8 cellular contexts compared by ENCODE assay signal in the genomic region with DNA sequence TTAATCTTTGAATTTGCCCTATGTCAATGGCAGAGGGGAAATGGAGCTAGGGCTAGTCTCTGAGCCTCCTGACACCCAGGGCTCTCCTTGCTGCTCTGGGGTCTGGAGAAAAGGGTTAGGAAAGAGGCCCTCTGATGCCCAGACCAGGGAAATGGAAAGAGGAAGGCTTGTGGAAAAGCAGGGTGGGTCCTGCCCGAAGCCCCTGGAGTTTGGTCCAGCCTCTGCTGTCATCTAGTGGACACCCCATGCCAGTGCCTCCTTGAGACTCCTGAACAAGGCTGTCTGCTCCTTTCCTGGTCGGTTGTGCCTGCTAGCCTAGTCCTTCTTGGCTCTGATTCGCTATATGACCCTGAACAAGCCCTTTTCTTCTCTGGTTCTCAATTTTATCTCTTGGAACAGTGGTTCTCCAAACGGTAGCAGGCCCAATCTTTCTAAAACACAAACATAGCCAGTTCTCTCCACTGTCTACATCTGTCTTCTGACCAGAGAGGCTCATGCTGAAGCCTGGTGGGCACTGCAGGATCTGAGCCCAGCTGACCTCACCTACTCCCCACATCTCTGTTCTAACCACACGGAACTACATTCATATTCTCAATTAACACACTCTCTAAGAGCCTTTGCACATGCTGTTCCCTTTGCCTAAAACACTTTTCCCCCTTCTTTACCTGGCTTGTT. TPM values are rescaled to one million over a fixed set of nuclear protein-coding genes. Genes with fewer than 3 reads are reported as not detected.
DNase-seq lines count a peak whose midpoint lies in the region; ATAC-seq, FAIRE-seq and TF ChIP-seq lines count a peak whose summit lies in the region.

No MANE protein-coding gene starts in this region.

- ATAC-seq in HG02938 (IDR thresholded peaks at IDR 0.05; ENCODE audit: unreplicated experiment), result no peak

- H3K27me3 ChIP-seq in PC-9 (ENCODE audit: insufficient read depth, low read depth) (no peaks in the 10 kb centered on the region), astrocyte (ENCODE audit: insufficient read depth, low read length) (no peaks in the 10 kb centered on the region), right atrium auricular region (no peaks in the 10 kb centered on the region)

- H3F3A ChIP-seq in PC-9 (ENCODE audit: insufficient read depth, low read depth), result peaks cover 4% of the 10 kb centered on the region; the same call in 1 of the 2 replicates

- intact Hi-C loops in PC-9 (cut with micrococcal nuclease; ENCODE audit: unreplicated experiment), result loop anchor here (1.0 to 2.0 kb wide), 5 partner anchors 42 to 202 kb away; a partner anchor contains a TSS

- CTCF ChIA-PET in PC-9 (lab: Charles Lee), result interaction anchor here (0.6 to 0.7 kb wide), 3 partner anchors 42 to 363 kb away, joined by 3 to 7 read pairs (median 3); a partner anchor contains a TSS

- H3K36me3 ChIP-seq in PC-9 (ENCODE audit: low read depth) (no peaks in the 10 kb centered on the region), astrocyte (ENCODE audit: insufficient read depth, low read length) (no peaks in the 10 kb centered on the region), right atrium auricular region (no peaks in the 10 kb centered on the region)

- H3K9me3 ChIP-seq in PC-9 (ENCODE audit: insufficient read depth, low read depth), result peaks cover 15% of the 10 kb centered on the region
- H3K9me3 ChIP-seq in astrocyte (ENCODE audit: insufficient read depth, low read depth, low read length), result no peaks in the 10 kb centered on the region
- H3K9me3 ChIP-seq in right atrium auricular region, result no peaks in the 10 kb centered on the region

- peak; percentile 68 for DNase-seq in DMS153 treated with DMSO at 0.1 percent for 48 hours (lab: John Stamatoyannopoulos, UW; ENCODE audit: unreplicated experiment)
- DNase-seq in Kasumi-1 (lab: John Stamatoyannopoulos, UW), result peak; percentile 87 to 90
- DNase-seq in PC-9, result peak; percentile 60 to 71
- DNase-seq in astrocyte (ENCODE audit: low read depth), result peak; percentile 49
- DNase-seq in right atrium auricular region (ENCODE audit: low spot score), result peak; percentile 86
- peak; percentile 48 for DNase-seq in progenitor cell of endocrine pancreas (ENCODE audit: low spot score, unreplicated experiment)
- no peak for DNase-seq in activated CD8-positive, alpha-beta memory T cell treated with anti-CD3 and anti-CD28 coated beads for 24 hours

- no peaks in the 10 kb centered on the region for H4K20me1 ChIP-seq in PC-9 (ENCODE audit: insufficient read depth)
- no peaks in the 10 kb centered on the region for H4K20me1 ChIP-seq in astrocyte (ENCODE audit: insufficient read depth, low read length)

- TF ChIP-seq CTCF in PC-9 (conservative IDR thresholded peaks at IDR 0.05), result peak; percentile 97
- TF ChIP-seq CTCF in astrocyte (IDR thresholded peaks at IDR 0.05; ENCODE audit: insufficient read depth, low read depth, low read length), result peak; percentile 96
- peak; percentile 89 to 94 for TF ChIP-seq CTCF in right atrium auricular region (IDR thresholded peaks at IDR 0.05)
- TF ChIP-seq CTCF in progenitor cell of endocrine pancreas (IDR thresholded peaks at IDR 0.05; ENCODE audit: unreplicated experiment), result peak; percentile 79

- H3K79me2 ChIP-seq in PC-9 (ENCODE audit: low read depth), result no peaks in the 10 kb centered on the region
- no peaks in the 10 kb centered on the region for H3K79me2 ChIP-seq in astrocyte (ENCODE audit: insufficient read depth, low read length)

- H2AFZ ChIP-seq in PC-9 (no peak overlapping the region), astrocyte (ENCODE audit: low read depth, low read length) (peak overlapping the region; percentile 76)

- no peak overlapping the region for H3K27ac Mint-ChIP-seq in astrocyte (ENCODE audit: unreplicated experiment)
- no peak overlapping the region for H3K27ac Mint-ChIP-seq in progenitor cell of endocrine pancreas

- H3K9me2 ChIP-seq in PC-9 (ENCODE audit: insufficient read depth), result no peaks in the 10 kb centered on the region

- H3K4me3 Mint-ChIP-seq in astrocyte (ENCODE audit: unreplicated experiment), result no peak overlapping the region
- no peak overlapping the region for H3K4me3 Mint-ChIP-seq in progenitor cell of endocrine pancreas (ENCODE audit: low read depth)

- POLR2A ChIA-PET in PC-9 (lab: Charles Lee; ENCODE audit: unreplicated experiment), result interaction anchor here (0.6 kb wide), 1 partner anchor 555 kb away, joined by 10 read pairs; no protein-coding TSS in a partner anchor

- H3K4me3 ChIP-seq in PC-9, result no peak overlapping the region
- H3K4me3 ChIP-seq in astrocyte (ENCODE audit: insufficient read depth, low read depth, low read length), result no peak overlapping the region
- no peak overlapping the region for H3K4me3 ChIP-seq in right atrium auricular region

- H3K36me3 Mint-ChIP-seq in astrocyte (ENCODE audit: low read depth, unreplicated experiment) (no peaks in the 10 kb centered on the region), progenitor cell of endocrine pancreas (ENCODE audit: insufficient read depth) (no peaks in the 10 kb centered on the region)

- H3K9ac ChIP-seq in astrocyte (ENCODE audit: low read length), result peak overlapping the region; percentile 15

- FAIRE-seq in astrocyte (lab: Jason Lieb, UNC), result peak; percentile 34

- H3K4me2 ChIP-seq in PC-9, result no peak overlapping the region
- peak overlapping the region; percentile 17 for H3K4me2 ChIP-seq in astrocyte (ENCODE audit: low read length)

- H3K9me3 Mint-ChIP-seq in astrocyte (ENCODE audit: unreplicated experiment) (peaks cover 19% of the 10 kb centered on the region), progenitor cell of endocrine pancreas (ENCODE audit: low read depth) (peaks cover 9% of the 10 kb centered on the region)

- H3K27me3 Mint-ChIP-seq in astrocyte (ENCODE audit: low read depth, unreplicated experiment), result peaks cover 11% of the 10 kb centered on the region
- peaks cover 19% of the 10 kb centered on the region for H3K27me3 Mint-ChIP-seq in progenitor cell of endocrine pancreas

- H3K27ac ChIP-seq in PC-9, result no peak overlapping the region
- no peak overlapping the region for H3K27ac ChIP-seq in astrocyte (ENCODE audit: low read depth, low read length)
- H3K27ac ChIP-seq in right atrium auricular region, result peak overlapping the region; percentile 69 to 70

- H3K4me1 ChIP-seq in PC-9 (replicated peaks; ENCODE audit: insufficient read depth) (0 out of 2 replicates have a peak, but pooled peaks cover 6% of the 10 kb centered on the region), astrocyte (ENCODE audit: insufficient read depth, low read length) (peaks cover 7% of the 10 kb centered on the region), right atrium auricular region (peaks cover 0 to 11% of the 10 kb centered on the region in 2 donors)

- H3K4me1 Mint-ChIP-seq in astrocyte (ENCODE audit: low read depth, unreplicated experiment), result no peaks in the 10 kb centered on the region
- H3K4me1 Mint-ChIP-seq in progenitor cell of endocrine pancreas (ENCODE audit: low read depth), result no peaks in the 10 kb centered on the region

- no TSS peak for BruUV-seq in PC-9 (replicated peaks; lab: Mats Ljungman, UMichigan)

RNA-seq across cellular contexts. Expression of a gene that starts 8.8 kb away (rescaled TPM):
- total RNA-seq in PC-9 (2021) (not detected in 2 replicates), astrocyte (not detected in 2 replicates), right atrium auricular region (not detected), progenitor cell of endocrine pancreas (2.6 and 4.6 TPM in 2 replicates)

RNA-seq across cellular contexts. Expression of a gene that starts 10.9 kb away (rescaled TPM):
- total RNA-seq in PC-9 (2021) (13.5 and 19.1 TPM in 2 replicates), astrocyte (28.9 and 29.3 TPM in 2 replicates), right atrium auricular region (10 to 100 TPM; 17.6 to 26.8 TPM), progenitor cell of endocrine pancreas (27.3 and 27.4 TPM in 2 replicates)

RNA-seq across cellular contexts. Expression of a gene that starts 26.3 kb away (rescaled TPM):
- total RNA-seq in PC-9 (2021), result 1.7 and 3.1 TPM in 2 replicates
- 3.0 and 3.3 TPM in 2 replicates for total RNA-seq in astrocyte
- total RNA-seq in right atrium auricular region, result 10 to 100 TPM; 17.6 to 26.3 TPM
- 14.8 and 17.9 TPM in 2 replicates for total RNA-seq in progenitor cell of endocrine pancreas

RNA-seq across cellular contexts. Expression of a gene that starts 41.7 kb away (rescaled TPM):
- total RNA-seq in PC-9 (2021) (20.7 and 23.3 TPM in 2 replicates), astrocyte (157 and 205 TPM in 2 replicates), right atrium auricular region (100 to 1,000 TPM; 133 to 358 TPM), progenitor cell of endocrine pancreas (3.1 and 3.7 TPM in 2 replicates)

Comparison
In these comparisons a context has a peak if more than half of its experiments do, and no peak if none do; other contexts are left out.
1. H3K27ac ChIP-seq: peak in right atrium auricular region (2 of 2); none in PC-9 (single experiment) and astrocyte (single experiment).
2. Peak in every context shown above with its lines, with median percentiles within 50 percentile points of each other: CTCF ChIP-seq.